ENCODE assay signal across 29 cellular contexts in the genomic region with DNA sequence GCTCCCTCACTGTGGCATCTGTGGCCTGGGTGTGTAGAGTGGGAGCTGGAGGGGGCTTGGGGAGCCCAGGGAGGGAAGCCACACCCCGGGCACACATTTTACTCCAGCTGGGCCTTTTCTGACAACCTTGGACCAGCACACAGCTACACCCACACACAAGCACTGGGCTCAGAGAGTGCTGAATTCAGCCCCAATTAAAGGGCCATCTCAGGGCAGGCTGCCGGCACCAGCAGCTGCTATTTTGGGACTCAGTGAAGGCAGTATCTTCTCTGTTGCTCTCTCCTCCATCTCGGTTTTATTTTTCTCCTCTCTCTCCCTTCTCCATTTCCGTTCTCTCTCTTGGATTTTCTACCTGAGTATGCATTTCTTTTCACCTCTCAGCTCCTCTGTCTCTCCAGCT. TPM values are rescaled to one million over a fixed set of nuclear protein-coding genes. Genes with fewer than 3 reads are reported as not detected.
"Had no signal": no experiment of that assay in that cellular context is flagged by ENCODE, and none has a peak within 500 bp of the region (broad histone marks: within the 10 kb centered on the region; RNA-seq: fewer than 3 reads in every experiment).

No MANE protein-coding gene starts in this region.

- H3K36me3 ChIP-seq: adrenal gland, breast epithelium had no signal

- H3K4me1 ChIP-seq: adrenal gland, breast epithelium had no signal

- H3K27ac ChIP-seq: adrenal gland, breast epithelium had no signal

- ATAC-seq: activated CD8-positive, alpha-beta memory T cell treated with anti-CD3 and anti-CD28 coated beads, Interleukin-2, amount 10 ng/mL, durations not matched to agents 7 days and 5 days; K562; Panc1 had no signal

- DNase-seq: activated B cell treated with CpG ODN at 0.5 μM for 24 hours; activated CD4-positive, alpha-beta T cell treated with anti-CD3 and anti-CD28 coated beads for 1 hour; activated CD4-positive, alpha-beta T cell treated with anti-CD3 and anti-CD28 coated beads, Interleukin-2, amount 10 ng/mL, durations not matched to agents 24 days and 14 days; activated CD4-positive, alpha-beta T cell treated with anti-CD3 and anti-CD28 coated beads, Interleukin-2, amount 50 U/mL, for 48 hours; activated CD8-positive, alpha-beta memory T cell treated with anti-CD3 and anti-CD28 coated beads, Interleukin-2, amount 10 ng/mL, durations not matched to agents 7 days and 5 days; activated gamma-delta T cell treated with Interleukin-2 at 50 U/mL for 16 hours; activated naive CD4-positive, alpha-beta T cell treated with anti-CD3 and anti-CD28 coated beads, Interleukin-2, amount 10 ng/mL, durations not matched to agents 7 days and 5 days; activated naive CD8-positive, alpha-beta T cell treated with anti-CD3 and anti-CD28 coated beads, Interleukin-2, amount 10 ng/mL, durations not matched to agents 7 days and 5 days; activated T-cell treated with anti-CD3 and anti-CD28 coated beads for 4 hours; activated T-cell treated with anti-CD3 and anti-CD28 coated beads, Interleukin-2, amount 50 U/mL, for 48 hours; adrenal gland; aorta; Karpas-422; MM.1S; NCI-H1105; NCI-H1436; NCI-H1694 treated with DMSO at 0.1 percent for 48 hours; NCI-H2029 treated with DMSO at 0.1 percent for 48 hours; NCI-H510A; NCI-H526 treated with DMSO at 0.1 percent for 48 hours; NK-92 treated with Interleukin-12 subunit alpha and Interleukin-12 subunit beta, amount 100 ng/mL, for 24 hours; OCI-M1; RPMI8226; SHP77 treated with DMSO at 0.1 percent for 48 hours had no signal

- H3K9me3 ChIP-seq: adrenal gland, breast epithelium had no signal

- H3K4me3 ChIP-seq: adrenal gland, breast epithelium, K562 had no signal

RNA-seq across cellular contexts. Expression of gene TBC1D21, which starts 19.1 kb away (rescaled TPM):
- total RNA-seq: activated B cell treated with CpG ODN at 0.5 μM for 24 hours; activated CD4-positive, alpha-beta T cell treated with anti-CD3 and anti-CD28 coated beads, Interleukin-2, amount 10 ng/mL, durations not matched to agents 24 days and 14 days; activated CD8-positive, alpha-beta memory T cell treated with anti-CD3 and anti-CD28 coated beads, Interleukin-2, amount 10 ng/mL, durations not matched to agents 7 days and 5 days; activated naive CD8-positive, alpha-beta T cell treated with anti-CD3 and anti-CD28 coated beads, Interleukin-2, amount 10 ng/mL, durations not matched to agents 7 days and 5 days; activated T-helper 2 cell treated with anti-CD3 and anti-CD28 coated beads, Interferon-gamma antibody, Interleukin-2, Interleukin-4, amounts not matched to agents 10 μg/mL and 5 μg/mL and 100 μg/mL, durations not matched to agents 14 hours and 24 hours and 36 hours; adrenal gland; aorta; breast epithelium; K562; SK-MEL-5 had no signal
